In the genomic region with DNA sequence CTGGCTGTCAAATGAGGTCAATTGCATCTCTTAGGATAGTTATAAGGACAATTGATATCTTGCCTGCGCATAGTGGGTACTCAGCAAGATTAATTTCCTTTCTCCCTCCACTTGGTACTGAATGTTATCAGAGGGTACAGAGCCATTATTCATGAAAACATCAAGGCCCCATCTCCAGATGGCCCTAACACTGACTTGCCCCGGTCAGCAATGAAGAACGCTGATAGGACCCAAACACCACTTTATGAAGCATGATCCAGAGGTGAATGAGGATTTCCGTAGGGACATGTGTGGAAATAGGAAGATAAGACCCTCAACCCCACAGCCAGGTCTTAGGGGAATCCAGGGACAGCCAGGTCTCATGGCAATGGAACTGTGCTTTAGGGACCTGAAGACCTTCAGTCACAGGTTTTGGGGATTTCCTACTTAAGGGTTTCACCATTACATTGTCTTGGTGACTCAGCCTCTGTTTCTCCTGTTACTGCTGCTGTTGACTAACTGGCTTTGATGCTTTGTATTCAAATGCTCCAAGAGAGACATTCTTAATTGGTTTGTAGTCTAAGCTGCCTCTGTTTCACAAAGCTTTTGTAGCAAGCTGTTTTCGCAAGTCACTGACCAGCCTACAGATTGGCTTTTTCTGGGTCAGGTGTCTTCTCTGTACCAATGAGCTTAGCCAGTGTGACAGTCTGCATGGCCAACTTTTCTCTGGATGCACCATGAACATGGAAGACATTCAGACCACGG, we compare ENCODE assay signal across 12 cellular contexts. TPM values are rescaled to one million over a fixed set of nuclear protein-coding genes. Genes with fewer than 3 reads are reported as not detected.
A peak's percentile ranks its signal among the peaks of the same experiment; 100 is the strongest.
DNase-seq lines count a peak whose midpoint lies in the region; ATAC-seq and TF ChIP-seq lines count a peak whose summit lies in the region.
"Had no signal": no experiment of that assay in that cellular context is flagged by ENCODE, and none has a peak within 500 bp of the region (broad histone marks: within the 10 kb centered on the region; RNA-seq: fewer than 3 reads in every experiment).

No MANE protein-coding gene starts in this region.

- no peak for TF ChIP-seq EP300 in tibial nerve (IDR thresholded peaks at IDR 0.05)

- no peaks in the 10 kb centered on the region for H3K27me3 ChIP-seq in tibial nerve

- H3K27me3 Mint-ChIP-seq in HFFc6 (ENCODE audit: insufficient read depth) (peaks cover 18% of the 10 kb centered on the region), chondrocyte (ENCODE audit: low read depth) (no peaks in the 10 kb centered on the region)
- H3K27me3 Mint-ChIP-seq in activated T-cell treated with anti-CD3 and anti-CD28 coated beads, Interleukin-2, amount 50 U/mL, for 24 hours: no peaks in the 10 kb centered on the region
- peaks cover 0 to 9% (median 0%) of the 10 kb centered on the region in 5 donors for H3K27me3 Mint-ChIP-seq in naive thymus-derived CD8-positive, alpha-beta T cell

- H3K27ac ChIP-seq in tibial nerve: no peak overlapping the region
- H3K27ac ChIP-seq: RWPE1 had no signal

- 95% methylated on average over 6 of the region's 6 CpGs for WGBS in tibial nerve, 2 donors

- H3K4me3 Mint-ChIP-seq in HFFc6 (no peak overlapping the region), chondrocyte (ENCODE audit: unreplicated experiment) (no peak overlapping the region)
- no peak overlapping the region for H3K4me3 Mint-ChIP-seq in activated T-cell treated with anti-CD3 and anti-CD28 coated beads, Interleukin-2, amount 50 U/mL, for 24 hours
- no peak overlapping the region for H3K4me3 Mint-ChIP-seq in naive thymus-derived CD8-positive, alpha-beta T cell

- H3K9me3 ChIP-seq in tibial nerve: no peaks in the 10 kb centered on the region
- H3K9me3 ChIP-seq: mucosa of descending colon had no signal

- peak; percentile 12 for DNase-seq in HFFc6
- DNase-seq in activated T-cell treated with anti-CD3 and anti-CD28 coated beads, Interleukin-2, amount 50 U/mL, for 24 hours: peak; percentile 42
- DNase-seq in naive thymus-derived CD8-positive, alpha-beta T cell: no peak
- no peak for DNase-seq in NCI-H526 treated with DMSO at 0.1 percent for 48 hours (lab: John Stamatoyannopoulos, UW)
- DNase-seq in tibial nerve (ENCODE audit: low spot score in 2 of 2): no peak
- DNase-seq in chondrocyte (ENCODE audit: low spot score): no peak
- DNase-seq: GDM1, H7, mucosa of descending colon had no signal

- H3K36me3 Mint-ChIP-seq in HFFc6 (ENCODE audit: low read depth): no peaks in the 10 kb centered on the region
- no peaks in the 10 kb centered on the region for H3K36me3 Mint-ChIP-seq in activated T-cell treated with anti-CD3 and anti-CD28 coated beads, Interleukin-2, amount 50 U/mL, for 24 hours (ENCODE audit: low read depth)
- no peaks in the 10 kb centered on the region for H3K36me3 Mint-ChIP-seq in naive thymus-derived CD8-positive, alpha-beta T cell
- H3K36me3 Mint-ChIP-seq in chondrocyte (ENCODE audit: low read depth): no peaks in the 10 kb centered on the region

- no peak for TF ChIP-seq POLR2A in tibial nerve (IDR thresholded peaks at IDR 0.05)

- no peak for TF ChIP-seq CTCF in HFFc6 (IDR thresholded peaks at IDR 0.05)
- no peak for TF ChIP-seq CTCF in tibial nerve (IDR thresholded peaks at IDR 0.05)
- no peak for TF ChIP-seq CTCF in chondrocyte (IDR thresholded peaks at IDR 0.05)

- no peaks in the 10 kb centered on the region for H3K9me3 Mint-ChIP-seq in HFFc6
- H3K9me3 Mint-ChIP-seq in activated T-cell treated with anti-CD3 and anti-CD28 coated beads, Interleukin-2, amount 50 U/mL, for 24 hours: peaks cover 3% of the 10 kb centered on the region
- H3K9me3 Mint-ChIP-seq in naive thymus-derived CD8-positive, alpha-beta T cell: no peaks in the 10 kb centered on the region
- H3K9me3 Mint-ChIP-seq in chondrocyte (ENCODE audit: low read depth): no peaks in the 10 kb centered on the region

- H3K27ac Mint-ChIP-seq in HFFc6 (no peak overlapping the region), chondrocyte (ENCODE audit: unreplicated experiment) (no peak overlapping the region)
- peak overlapping the region; percentile 88 for H3K27ac Mint-ChIP-seq in activated T-cell treated with anti-CD3 and anti-CD28 coated beads, Interleukin-2, amount 50 U/mL, for 24 hours
- H3K27ac Mint-ChIP-seq in naive thymus-derived CD8-positive, alpha-beta T cell: peak overlapping the region in 1 of 10 donors; percentile 37

- POLR2A ChIA-PET in naive thymus-derived CD8-positive, alpha-beta T cell (lab: Charles Lee): no interaction called here

- no peak overlapping the region for H3K4me3 ChIP-seq in tibial nerve
- H3K4me3 ChIP-seq: mucosa of descending colon had no signal

- peaks cover 14% of the 10 kb centered on the region for H3K4me1 Mint-ChIP-seq in HFFc6 (ENCODE audit: low read depth)
- H3K4me1 Mint-ChIP-seq in activated T-cell treated with anti-CD3 and anti-CD28 coated beads, Interleukin-2, amount 50 U/mL, for 24 hours (ENCODE audit: low read depth): peaks cover 30% of the 10 kb centered on the region
- peaks cover 5 to 11% (median 10%) of the 10 kb centered on the region in 4 donors for H3K4me1 Mint-ChIP-seq in naive thymus-derived CD8-positive, alpha-beta T cell
- H3K4me1 Mint-ChIP-seq in chondrocyte (ENCODE audit: low read depth): peaks cover 13% of the 10 kb centered on the region

- H3K36me3 ChIP-seq in tibial nerve: no peaks in the 10 kb centered on the region

- ATAC-seq in GM18499 (IDR thresholded peaks at IDR 0.05; ENCODE audit: insufficient read depth, unreplicated experiment): peak; percentile 63
- peak; percentile 25 to 36 for ATAC-seq in naive thymus-derived CD8-positive, alpha-beta T cell
- ATAC-seq in GM19328 (IDR thresholded peaks at IDR 0.05; ENCODE audit: unreplicated experiment): no peak
- ATAC-seq: mucosa of descending colon had no signal

- H3K4me1 ChIP-seq in tibial nerve: no peaks in the 10 kb centered on the region

RNA-seq across cellular contexts. Expression of gene IQGAP2, which starts 35.3 kb away (rescaled TPM):
- total RNA-seq in HFFc6 (2021; fragmentation: NEBNext Ultra II Directional; extraction: Animal tissue kit (Norgen Biotek cat#: 25700)): under 1 TPM in 5 of 6 experiments, not detected in 1; 0.09 to 0.47 (median 0.21) TPM
- 10 to 100 TPM; 66.7 to 74.0 TPM for total RNA-seq in naive thymus-derived CD8-positive, alpha-beta T cell
- polyA plus RNA-seq in naive thymus-derived CD8-positive, alpha-beta T cell: 10 to 100 TPM; 16.2 to 22.0 (median 19.5) TPM
- total RNA-seq in tibial nerve (10 to 100 TPM; 42.8 to 58.2 (median 52.3) TPM), chondrocyte (2.9 to 10.2 TPM (median 3.0 TPM) in 3 replicates)

Comparison
In these comparisons a context has a peak if more than half of its experiments do, and no peak if none do; other contexts are left out.
1. DNase-seq: peak in HFFc6 (single experiment) and activated T-cell treated with anti-CD3 and anti-CD28 coated beads, Interleukin-2, amount 50 U/mL, for 24 hours (single experiment); none in naive thymus-derived CD8-positive, alpha-beta T cell (0 of 10), NCI-H526 treated with DMSO at 0.1 percent for 48 hours (single experiment), tibial nerve (0 of 2) and chondrocyte (single experiment).